ENCODE assay signal across 12 cellular contexts in the genomic region with DNA sequence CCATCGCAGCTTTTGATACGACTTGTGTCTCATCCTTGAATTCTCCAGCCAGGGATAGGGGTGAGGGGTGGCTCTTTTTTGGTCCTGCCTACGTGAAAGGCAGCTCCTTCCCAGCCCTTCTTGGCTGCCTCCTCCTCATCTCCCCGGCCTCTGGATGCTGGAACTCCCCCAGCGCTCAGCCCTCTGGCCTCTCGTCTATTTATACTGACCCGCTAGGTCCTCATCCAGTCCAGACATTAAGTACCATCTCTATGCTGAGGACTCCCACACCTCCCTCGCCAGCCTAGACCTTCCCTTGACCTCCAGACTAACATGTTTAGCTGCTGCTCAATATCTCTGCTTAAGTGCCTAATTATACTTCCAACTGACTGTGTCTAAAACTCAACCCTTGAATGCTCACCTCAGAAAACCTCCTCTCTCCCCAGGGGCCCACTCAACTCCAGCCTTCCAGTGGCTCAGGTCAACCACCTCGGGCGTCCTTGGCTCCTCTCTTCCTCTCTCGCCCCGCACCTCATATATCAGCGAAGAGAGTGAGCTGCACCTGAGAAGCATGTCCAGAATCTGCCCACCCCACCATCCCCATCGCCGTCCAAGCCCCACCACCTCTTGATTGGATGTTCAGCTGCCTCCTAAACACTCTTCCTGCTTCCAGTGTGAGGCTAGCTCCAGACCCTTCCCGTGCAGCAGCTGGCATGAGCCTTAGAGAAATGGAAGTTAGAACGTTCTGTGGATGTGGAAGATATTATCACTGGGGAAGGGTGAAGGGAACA. TPM values are rescaled to one million over a fixed set of nuclear protein-coding genes. Genes with fewer than 3 reads are reported as not detected.
DNase-seq lines count a peak whose midpoint lies in the region; ATAC-seq, FAIRE-seq and TF ChIP-seq lines count a peak whose summit lies in the region.
"Had no signal": no experiment of that assay in that cellular context is flagged by ENCODE, and none has a peak within 500 bp of the region (broad histone marks: within the 10 kb centered on the region; RNA-seq: fewer than 3 reads in every experiment).

No MANE protein-coding gene starts in this region.

- intact Hi-C loops in activated CD4-positive, alpha-beta T cell treated with anti-CD3 and anti-CD28 coated beads, Interleukin-2, amount 10 ng/mL, durations not matched to agents 24 days and 14 days (cut with micrococcal nuclease): loop anchor here (2.0 to 10.0 kb wide), 4 partner anchors 57 to 299 kb away; partner anchors contain the start of gene WDR43
- intact Hi-C loops in kidney (cut with DNase I) (no loop called here), testis (cut with DNase I; ENCODE audit: low total_unique reads) (no loop called here)

- peak overlapping the region; percentile 93 for H3K4me3 Mint-ChIP-seq in activated CD4-positive, alpha-beta T cell treated with anti-CD3 and anti-CD28 coated beads, Interleukin-2, amount 10 ng/mL, durations not matched to agents 24 days and 14 days
- peak overlapping the region; percentile 83 for H3K4me3 Mint-ChIP-seq in activated T-helper 17 cell treated with anti-CD3 and anti-CD28 coated beads, Interleukin-2, amount 50 U/mL, for 72 hours

- DNase-seq in activated CD4-positive, alpha-beta T cell treated with anti-CD3 and anti-CD28 coated beads, Interleukin-2, amount 10 ng/mL, durations not matched to agents 24 days and 14 days: no peak
- no peak for DNase-seq in activated CD4-positive, alpha-beta T cell treated with anti-CD3 and anti-CD28 coated beads, Interleukin-2, amount 50 U/mL, for 4 hours
- no peak for DNase-seq in kidney
- DNase-seq in testis: peak; percentile 51
- DNase-seq in stimulated activated CD4-positive, alpha-beta T cell treated with anti-CD3 and anti-CD28 coated beads, Interleukin-4, amount 100 ng/mL, for 24 hours: no peak
- DNase-seq in medulla oblongata (ENCODE audit: extremely low spot score): no peak
- no peak for DNase-seq in KBM-7
- DNase-seq: dorsolateral prefrontal cortex, NCI-H146 had no signal

- H3K4me3 ChIP-seq in kidney (ENCODE audit: low read length in 2 of 2): no peak overlapping the region
- no peak overlapping the region for H3K4me3 ChIP-seq in testis
- H3K4me3 ChIP-seq: dorsolateral prefrontal cortex, lung had no signal

- H3K4me1 ChIP-seq in kidney (ENCODE audit: control insufficient read depth in 1 of 2, insufficient read depth in 1 of 2, low read depth in 1 of 2, low read length in 2 of 2): peaks cover 8 to 11% of the 10 kb centered on the region in 2 donors
- H3K4me1 ChIP-seq in testis: peaks cover 40% of the 10 kb centered on the region

- TF ChIP-seq CTCF in kidney (IDR thresholded peaks at IDR 0.05; ENCODE audit: borderline replicate concordance, extremely low read depth, insufficient read depth) (no peak), testis (IDR thresholded peaks at IDR 0.05) (no peak)

- H3K36me3 ChIP-seq in kidney (ENCODE audit: control insufficient read depth in 1 of 2, insufficient read depth in 2 of 2, low read length in 2 of 2): no peaks in the 10 kb centered on the region
- H3K36me3 ChIP-seq in testis (ENCODE audit: low read depth, missing control alignments): no peaks in the 10 kb centered on the region

- FAIRE-seq in kidney (lab: Jason Lieb, UNC): no peak

- in situ Hi-C loops in KBM-7 (cut with MboI; ENCODE audit: low pct_unique_long_range_greater_than_20kb, low sequenced_read_pairs): no loop called here

- WGBS in testis, 2 donors: 33% methylated on average over 17 of the region's 17 CpGs

- no peaks in the 10 kb centered on the region for H3K27me3 Mint-ChIP-seq in activated CD4-positive, alpha-beta T cell treated with anti-CD3 and anti-CD28 coated beads, Interleukin-2, amount 10 ng/mL, durations not matched to agents 24 days and 14 days
- H3K27me3 Mint-ChIP-seq in activated T-helper 17 cell treated with anti-CD3 and anti-CD28 coated beads, Interleukin-2, amount 50 U/mL, for 72 hours: no peaks in the 10 kb centered on the region

- peaks cover 59% of the 10 kb centered on the region for H3K4me1 Mint-ChIP-seq in activated CD4-positive, alpha-beta T cell treated with anti-CD3 and anti-CD28 coated beads, Interleukin-2, amount 10 ng/mL, durations not matched to agents 24 days and 14 days
- H3K4me1 Mint-ChIP-seq in activated T-helper 17 cell treated with anti-CD3 and anti-CD28 coated beads, Interleukin-2, amount 50 U/mL, for 72 hours: peaks cover 63% of the 10 kb centered on the region

- ATAC-seq in activated T-helper 17 cell treated with anti-CD3 and anti-CD28 coated beads, Interleukin-2, amount 50 U/mL, for 72 hours (replicated peaks): no peak

- H3K9me3 ChIP-seq in kidney (ENCODE audit: control insufficient read depth in 1 of 2, low read length in 2 of 2) (no peaks in the 10 kb centered on the region), testis (no peaks in the 10 kb centered on the region)

- peak overlapping the region; percentile 51 for H3K27ac ChIP-seq in kidney (ENCODE audit: low read depth in 2 of 2, low read length in 2 of 2)
- H3K27ac ChIP-seq in testis: peak overlapping the region; percentile 14 to 57

- H3K9ac ChIP-seq in kidney (ENCODE audit: low read length in 2 of 2): no peak overlapping the region

- H3K9me3 Mint-ChIP-seq in activated CD4-positive, alpha-beta T cell treated with anti-CD3 and anti-CD28 coated beads, Interleukin-2, amount 10 ng/mL, durations not matched to agents 24 days and 14 days: no peaks in the 10 kb centered on the region
- no peaks in the 10 kb centered on the region for H3K9me3 Mint-ChIP-seq in activated T-helper 17 cell treated with anti-CD3 and anti-CD28 coated beads, Interleukin-2, amount 50 U/mL, for 72 hours

- TF ChIP-seq POLR2A in testis (IDR thresholded peaks at IDR 0.05): no peak

- H3K27ac Mint-ChIP-seq in activated CD4-positive, alpha-beta T cell treated with anti-CD3 and anti-CD28 coated beads, Interleukin-2, amount 10 ng/mL, durations not matched to agents 24 days and 14 days: peak overlapping the region; percentile 99
- peak overlapping the region; percentile 87 for H3K27ac Mint-ChIP-seq in activated T-helper 17 cell treated with anti-CD3 and anti-CD28 coated beads, Interleukin-2, amount 50 U/mL, for 72 hours

- peaks cover 2% of the 10 kb centered on the region for H3K36me3 Mint-ChIP-seq in activated CD4-positive, alpha-beta T cell treated with anti-CD3 and anti-CD28 coated beads, Interleukin-2, amount 10 ng/mL, durations not matched to agents 24 days and 14 days (ENCODE audit: low read depth)
- no peaks in the 10 kb centered on the region for H3K36me3 Mint-ChIP-seq in activated T-helper 17 cell treated with anti-CD3 and anti-CD28 coated beads, Interleukin-2, amount 50 U/mL, for 72 hours (ENCODE audit: low read depth)

- no peaks in the 10 kb centered on the region for H3K27me3 ChIP-seq in testis
- H3K27me3 ChIP-seq: dorsolateral prefrontal cortex had no signal

RNA-seq across cellular contexts. Expression of gene TOGARAM2, which starts 34.8 kb away (rescaled TPM):
- total RNA-seq in activated CD4-positive, alpha-beta T cell treated with anti-CD3 and anti-CD28 coated beads, Interleukin-2, amount 10 ng/mL, durations not matched to agents 24 days and 14 days: 4.8 and 6.7 TPM in 2 replicates
- total RNA-seq in activated T-helper 17 cell treated with anti-CD3 and anti-CD28 coated beads, Interleukin-2, amount 50 U/mL, for 72 hours: 1 to 10 TPM; 3.0 to 4.3 TPM
- total RNA-seq in kidney (0.60 TPM), testis (1 to 10 TPM; 2.1 to 3.5 TPM)
- polyA plus RNA-seq in kidney (ENCODE audit: insufficient read depth, low read depth, low replicate concordance) (1.4 TPM), testis (ENCODE audit: insufficient read depth, low read depth, low replicate concordance) (5.2 TPM)
- total RNA-seq: glomerular endothelial cell had no signal

RNA-seq across cellular contexts. Expression of gene PCARE, which starts 58.4 kb away (rescaled TPM):
- not detected in 2 replicates for total RNA-seq in activated CD4-positive, alpha-beta T cell treated with anti-CD3 and anti-CD28 coated beads, Interleukin-2, amount 10 ng/mL, durations not matched to agents 24 days and 14 days
- not detected for total RNA-seq in activated T-helper 17 cell treated with anti-CD3 and anti-CD28 coated beads, Interleukin-2, amount 50 U/mL, for 72 hours
- not detected for total RNA-seq in kidney
- 1.3 TPM for polyA plus RNA-seq in kidney (ENCODE audit: insufficient read depth, low read depth, low replicate concordance)
- total RNA-seq in testis: 1 to 10 TPM in 1 of 2 donors, under 1 TPM in 1; 0.06 to 1.0 TPM
- polyA plus RNA-seq in testis (ENCODE audit: insufficient read depth, low read depth, low replicate concordance): 0.76 TPM
- total RNA-seq: glomerular endothelial cell had no signal
